Comparison of ENCODE assay signal across 11 cellular contexts in genomic region chr3:155872904-155873646, GRCh38. TPM values are rescaled to one million over a fixed set of nuclear protein-coding genes. Genes with fewer than 3 reads are reported as not detected.
DNase-seq lines count a peak whose midpoint lies in the region; ATAC-seq and TF ChIP-seq lines count a peak whose summit lies in the region.
"Had no signal": no experiment of that assay in that cellular context is flagged by ENCODE, and none has a peak within 500 bp of the region (broad histone marks: within the 10 kb centered on the region; RNA-seq: fewer than 3 reads in every experiment).

No MANE protein-coding gene starts in this region.

- no peak for TF ChIP-seq CTCF in HFFc6 (IDR thresholded peaks at IDR 0.05)

- 0 out of 2 replicates have a peak, but pooled peaks cover 3% of the 10 kb centered on the region for H3K36me3 Mint-ChIP-seq in HFFc6 (ENCODE audit: low read depth)

- H3K9me3 ChIP-seq in BLaER1 treated with 17β-estradiol and CSF1 and Interleukin-3, amounts not matched to agents 10 nM and 100 nM (replicated peaks in 1 of 11): peaks cover 0 to 9% (median 0%) of the 10 kb centered on the region in 11 experiments; a peak in 2 of 22 replicates
- no peaks in the 10 kb centered on the region for H3K9me3 ChIP-seq in iPS-20b (ENCODE audit: insufficient read depth, low read depth, low read length)
- H3K9me3 ChIP-seq: tibial artery had no signal

- H3K4me1 Mint-ChIP-seq in HFFc6 (ENCODE audit: low read depth): peaks cover 32% of the 10 kb centered on the region

- H3K27me3 Mint-ChIP-seq in HFFc6 (ENCODE audit: insufficient read depth): no peaks in the 10 kb centered on the region; the same call in 1 of the 2 replicates

- DNase-seq in HFFc6 (no peak), SIG-M5 treated with dmso at 0.1 percent for 504 hours (lab: John Stamatoyannopoulos, UW; ENCODE audit: unreplicated experiment) (peak; percentile 66), KBM-7 (no peak), NCI-H1694 treated with DMSO at 0.1 percent for 48 hours (lab: John Stamatoyannopoulos, UW) (no peak)
- DNase-seq: NCI-H1048, occipital lobe, tibial artery had no signal

- H3K4me2 ChIP-seq in BLaER1 treated with 17β-estradiol and CSF1 and Interleukin-3, amounts not matched to agents 10 nM and 100 nM: peak overlapping the region; percentile 76 to 92 (median 88)

- peak overlapping the region; percentile 97 for H3K4me3 Mint-ChIP-seq in HFFc6

- no peaks in the 10 kb centered on the region for H3K27me3 ChIP-seq in BLaER1 treated with 17β-estradiol and CSF1 and Interleukin-3, amounts not matched to agents 10 nM and 100 nM
- no peaks in the 10 kb centered on the region for H3K27me3 ChIP-seq in iPS-20b (ENCODE audit: insufficient read depth, low read length)
- H3K27me3 ChIP-seq: tibial artery had no signal

- peaks cover 0 to 46% (median 22%) of the 10 kb centered on the region in 11 experiments; a peak in 13 of 22 replicates for H3K36me3 ChIP-seq in BLaER1 treated with 17β-estradiol and CSF1 and Interleukin-3, amounts not matched to agents 10 nM and 100 nM
- H3K36me3 ChIP-seq in iPS-20b (ENCODE audit: insufficient read depth, low read depth, low read length): no peaks in the 10 kb centered on the region

- peaks cover 23 to 39% (median 32%) of the 10 kb centered on the region in 10 experiments for H3K4me1 ChIP-seq in BLaER1 treated with 17β-estradiol and CSF1 and Interleukin-3, amounts not matched to agents 10 nM and 100 nM
- H3K4me1 ChIP-seq in iPS-20b (ENCODE audit: insufficient read depth, low read length): peaks cover 13% of the 10 kb centered on the region

- peak overlapping the region; percentile 89 for H3K27ac Mint-ChIP-seq in HFFc6

- ATAC-seq in HG03469 (IDR thresholded peaks at IDR 0.05; ENCODE audit: unreplicated experiment) (no peak), GM21528 (IDR thresholded peaks at IDR 0.05; ENCODE audit: low FRiP score, unreplicated experiment) (no peak)

- H3K4me3 ChIP-seq in BLaER1 treated with 17β-estradiol and CSF1 and Interleukin-3, amounts not matched to agents 10 nM and 100 nM: peak overlapping the region; percentile 88 to 99 (median 97); a peak in 17 of 20 replicates
- peak overlapping the region; percentile 82 for H3K4me3 ChIP-seq in iPS-20b (ENCODE audit: low read length)

- H3K27ac ChIP-seq in BLaER1 treated with 17β-estradiol and CSF1 and Interleukin-3, amounts not matched to agents 10 nM and 100 nM: peak overlapping the region in 10 of 11 experiments; percentile 37 to 99 (median 97); a peak in 19 of 22 replicates
- H3K27ac ChIP-seq in iPS-20b (ENCODE audit: low read length): no peak overlapping the region

- peak overlapping the region; percentile 62 to 100 (median 97) for H3K9ac ChIP-seq in BLaER1 treated with 17β-estradiol and CSF1 and Interleukin-3, amounts not matched to agents 10 nM and 100 nM
- H3K9ac ChIP-seq in iPS-20b (ENCODE audit: low read depth, low read length): no peak overlapping the region; the same call in 1 of the 2 replicates

- H4K20me1 ChIP-seq in BLaER1 treated with 17β-estradiol and CSF1 and Interleukin-3, amounts not matched to agents 10 nM and 100 nM: peaks cover 26 to 74% (median 66%) of the 10 kb centered on the region in 11 experiments; a peak in 20 of 22 replicates

- in situ Hi-C loops in KBM-7 (cut with MboI; ENCODE audit: low pct_unique_long_range_greater_than_20kb, low sequenced_read_pairs): loop anchor here (25.0 kb wide), 1 partner anchor 486 kb away; no protein-coding TSS in a partner anchor

- H3K9me3 Mint-ChIP-seq in HFFc6: no peaks in the 10 kb centered on the region

RNA-seq across cellular contexts. Expression of gene GMPS, which starts 2.6 kb away (rescaled TPM):
- 10 to 100 TPM; 63.5 to 90.2 (median 75.0) TPM for total RNA-seq in HFFc6 (2021; fragmentation: NEBNext Ultra II Directional; extraction: Animal tissue kit (Norgen Biotek cat#: 25700))

RNA-seq across cellular contexts. Expression of gene SLC33A1, which starts 18.8 kb away (rescaled TPM):
- 10 to 100 TPM; 20.7 to 31.8 (median 26.9) TPM for total RNA-seq in HFFc6 (2021; fragmentation: NEBNext Ultra II Directional; extraction: Animal tissue kit (Norgen Biotek cat#: 25700))
